17 cellular contexts compared by ENCODE assay signal in genomic region chr7:81331061-81332018, GRCh38.
DNase-seq lines count a peak whose midpoint lies in the region; ATAC-seq and TF ChIP-seq lines count a peak whose summit lies in the region.
"Had no signal": no experiment of that assay in that cellular context is flagged by ENCODE, and none has a peak within 500 bp of the region (broad histone marks: within the 10 kb centered on the region; RNA-seq: fewer than 3 reads in every experiment).

No MANE protein-coding gene starts in this region.

- no peak for TF ChIP-seq CTCF in omental fat pad (IDR thresholded peaks at IDR 0.05)

- ATAC-seq in omental fat pad (ENCODE audit: low FRiP score): peak; percentile 32
- no peak for ATAC-seq in GM19467 (IDR thresholded peaks at IDR 0.05; ENCODE audit: unreplicated experiment)
- ATAC-seq: A549, gastroesophageal sphincter, upper lobe of right lung had no signal

- DNase-seq in AG08396 (ENCODE audit: low spot score): peak; percentile 14
- peak; percentile 28 for DNase-seq in RPMI7951 (ENCODE audit: low read depth)
- peak; percentile 40 for DNase-seq in dedifferentiated amniotic fluid mesenchymal stem cell (ENCODE audit: extremely low spot score)
- no peak for DNase-seq in omental fat pad (ENCODE audit: low spot score)
- no peak for DNase-seq in HUDEP-2 (lab: John Stamatoyannopoulos, UW; ENCODE audit: unreplicated experiment in 76 of 76)
- no peak for DNase-seq in foreskin melanocyte
- DNase-seq in LoVo (ENCODE audit: low spot score): no peak
- DNase-seq: activated CD8-positive, alpha-beta memory T cell treated with anti-CD3 and anti-CD28 coated beads, Interleukin-2, amount 50 U/mL, for 48 hours; dorsolateral prefrontal cortex; NCI-H1694; SHP77 treated with DMSO at 0.1 percent for 48 hours; stimulated activated CD4-positive, alpha-beta T cell treated with anti-CD3 and anti-CD28 coated beads, Interleukin-4, amount 100 ng/mL, for 1 hour; upper lobe of right lung; WERI-Rb-1 had no signal

Comparison
In these comparisons a context has a peak if more than half of its experiments do, and no peak if none do; other contexts are left out.
1. DNase-seq: peak in AG08396 (single experiment), RPMI7951 (single experiment) and dedifferentiated amniotic fluid mesenchymal stem cell (single experiment); none in omental fat pad (single experiment), HUDEP-2 (0 of 76), foreskin melanocyte (single experiment) and LoVo (single experiment).